In genomic region chr15:45157056-45157455, GRCh38 we compare ENCODE assay signal across 12 cellular contexts. TPM values are rescaled to one million over a fixed set of nuclear protein-coding genes. Genes with fewer than 3 reads are reported as not detected.
DNase-seq lines count a peak whose midpoint lies in the region; ATAC-seq, FAIRE-seq and TF ChIP-seq lines count a peak whose summit lies in the region.
"Had no signal": no experiment of that assay in that cellular context is flagged by ENCODE, and none has a peak within 500 bp of the region (broad histone marks: within the 10 kb centered on the region; RNA-seq: fewer than 3 reads in every experiment).

No MANE protein-coding gene starts in this region.

- no peak overlapping the region for H3K4me3 Mint-ChIP-seq in astrocyte (ENCODE audit: unreplicated experiment)
- H3K4me3 Mint-ChIP-seq: H9 had no signal

- no peak for ATAC-seq in HG02610 (IDR thresholded peaks at IDR 0.05; ENCODE audit: unreplicated experiment)

- H3K4me1 ChIP-seq in astrocyte (ENCODE audit: insufficient read depth, low read length): peaks cover 15% of the 10 kb centered on the region

- no peaks in the 10 kb centered on the region for H3K9me3 Mint-ChIP-seq in astrocyte (ENCODE audit: unreplicated experiment)
- H3K9me3 Mint-ChIP-seq: H9 had no signal

- H2AFZ ChIP-seq in astrocyte (ENCODE audit: low read depth, low read length): no peak overlapping the region

- H3K4me2 ChIP-seq in astrocyte (ENCODE audit: low read length): peak overlapping the region; percentile 51

- H3K36me3 ChIP-seq in astrocyte (ENCODE audit: insufficient read depth, low read length): no peaks in the 10 kb centered on the region

- peak; percentile 81 for FAIRE-seq in astrocyte (lab: Jason Lieb, UNC)

- H3K4me1 Mint-ChIP-seq in astrocyte (ENCODE audit: low read depth, unreplicated experiment): peaks cover 17% of the 10 kb centered on the region

- peak overlapping the region; percentile 3 for H3K9ac ChIP-seq in astrocyte (ENCODE audit: low read length)

- peak overlapping the region; percentile 32 for H3K27ac ChIP-seq in astrocyte (ENCODE audit: low read depth, low read length)

- H3K27me3 Mint-ChIP-seq in astrocyte (ENCODE audit: low read depth, unreplicated experiment): peaks cover 6% of the 10 kb centered on the region

- DNase-seq in GM04503 (ENCODE audit: low read depth) (peak; percentile 74), astrocyte (ENCODE audit: low read depth) (peak; percentile 89), fibroblast of the aortic adventitia (ENCODE audit: low read depth) (peak; percentile 77), superior temporal gyrus (ENCODE audit: extremely low spot score) (peak; percentile 44), NCI-H2196 (lab: John Stamatoyannopoulos, UW; ENCODE audit: unreplicated experiment) (no peak), GM20000 (ENCODE audit: low spot score) (no peak), NCI-H187 treated with DMSO at 0.1 percent for 48 hours (lab: John Stamatoyannopoulos, UW) (no peak)
- DNase-seq: H9, NCI-H1048, trophoblast cell had no signal

- no peaks in the 10 kb centered on the region for H4K20me1 ChIP-seq in astrocyte (ENCODE audit: insufficient read depth, low read length)

- no peaks in the 10 kb centered on the region for H3K9me3 ChIP-seq in astrocyte (ENCODE audit: insufficient read depth, low read depth, low read length)

- peaks cover 2% of the 10 kb centered on the region for H3K36me3 Mint-ChIP-seq in astrocyte (ENCODE audit: low read depth, unreplicated experiment)

- H3K27ac Mint-ChIP-seq in astrocyte (ENCODE audit: unreplicated experiment): peak overlapping the region; percentile 41

- H3K79me2 ChIP-seq in astrocyte (ENCODE audit: insufficient read depth, low read length): no peaks in the 10 kb centered on the region

- H3K27me3 ChIP-seq in astrocyte (ENCODE audit: insufficient read depth, low read length): no peaks in the 10 kb centered on the region

- H3K4me3 ChIP-seq in astrocyte (ENCODE audit: insufficient read depth, low read depth, low read length) (no peak overlapping the region), fibroblast of the aortic adventitia (ENCODE audit: low read depth, low read length) (no peak overlapping the region)

- no peak for TF ChIP-seq CTCF in astrocyte (IDR thresholded peaks at IDR 0.05; ENCODE audit: insufficient read depth, low read depth, low read length)
- no peak for TF ChIP-seq CTCF in fibroblast of the aortic adventitia (IDR thresholded peaks at IDR 0.05; ENCODE audit: insufficient read depth, low read length)
- TF ChIP-seq CTCF in GM20000 (IDR thresholded peaks at IDR 0.05; ENCODE audit: extremely low read depth, missing control alignments): no peak

RNA-seq across cellular contexts. Expression of gene DUOX1, which starts 27.3 kb away (rescaled TPM):
- 0.07 and 0.26 TPM in 2 replicates for total RNA-seq in astrocyte
- total RNA-seq in fibroblast of the aortic adventitia (ENCODE audit: low replicate concordance): not detected in 2 replicates

RNA-seq across cellular contexts. Expression of gene DUOXA1, which starts 27.4 kb away (rescaled TPM):
- total RNA-seq in astrocyte: 0.36 and 0.66 TPM in 2 replicates
- 0.36 TPM in 1 of 2 replicates, not detected in the other for total RNA-seq in fibroblast of the aortic adventitia (ENCODE audit: low replicate concordance)

RNA-seq across cellular contexts. Expression of gene SHF, which starts 30.7 kb away (rescaled TPM):
- total RNA-seq in astrocyte: 4.3 and 4.6 TPM in 2 replicates
- total RNA-seq in fibroblast of the aortic adventitia (ENCODE audit: low replicate concordance): 1.9 and 11.0 TPM in 2 replicates

RNA-seq across cellular contexts. Expression of gene DUOXA2, which starts 42.9 kb away (rescaled TPM):
- total RNA-seq in astrocyte (not detected in 2 replicates), fibroblast of the aortic adventitia (ENCODE audit: low replicate concordance) (not detected in 2 replicates)
- total RNA-seq: H9, right cardiac atrium had no signal

RNA-seq across cellular contexts. Expression of gene DUOX2, which starts 43.1 kb away (rescaled TPM):
- total RNA-seq in astrocyte: 0.14 and 0.70 TPM in 2 replicates
- total RNA-seq in fibroblast of the aortic adventitia (ENCODE audit: low replicate concordance): not detected in 2 replicates

Comparison
In these comparisons a context has a peak if more than half of its experiments do, and no peak if none do; other contexts are left out.
1. DNase-seq: peak in GM04503 (single experiment), astrocyte (single experiment), fibroblast of the aortic adventitia (single experiment) and superior temporal gyrus (single experiment); none in NCI-H2196 (single experiment), GM20000 (single experiment) and NCI-H187 treated with DMSO at 0.1 percent for 48 hours (single experiment).